Comparison of ENCODE assay signal across 8 cellular contexts in genomic region chr3:115658032-115658336, GRCh38. TPM values are rescaled to one million over a fixed set of nuclear protein-coding genes. Genes with fewer than 3 reads are reported as not detected.
A peak's percentile ranks its signal among the peaks of the same experiment; 100 is the strongest.
DNase-seq lines count a peak whose midpoint lies in the region; ATAC-seq and TF ChIP-seq lines count a peak whose summit lies in the region.

No MANE protein-coding gene starts in this region.

- CTCF ChIA-PET in activated CD8-positive, alpha-beta memory T cell treated with anti-CD3 and anti-CD28 coated beads, Interleukin-2, amount 10 ng/mL, durations not matched to agents 7 days and 5 days (lab: Charles Lee): interaction anchor here (0.9 to 1.1 kb wide), 3 partner anchors 10 to 39 kb away, joined by 3 read pairs; no protein-coding TSS in a partner anchor

- in situ Hi-C loops in GM13977 (cut with MboI; ENCODE audit: low pct_unique_long_range_greater_than_20kb, low sequenced_read_pairs, unreplicated experiment): no loop called here

- TF ChIP-seq CTCF in left lung (IDR thresholded peaks at IDR 0.05): no peak
- no peak for TF ChIP-seq CTCF in GM13977 (IDR thresholded peaks at IDR 0.05; ENCODE audit: extremely low read depth, insufficient read depth, missing control alignments)

- DNase-seq in activated CD8-positive, alpha-beta memory T cell treated with anti-CD3 and anti-CD28 coated beads, Interleukin-2, amount 10 ng/mL, durations not matched to agents 7 days and 5 days: no peak
- DNase-seq in activated CD8-positive, alpha-beta memory T cell treated with anti-CD3 and anti-CD28 coated beads for 24 hours: no peak
- peak; percentile 18 for DNase-seq in amniotic epithelial cell (ENCODE audit: low read depth)
- DNase-seq in left lung: no peak
- no peak for DNase-seq in NCI-H226
- no peak for DNase-seq in GM13977 (ENCODE audit: low spot score)

- H3K4me3 ChIP-seq in left lung (peak overlapping the region; percentile 55 to 58), thymus (ENCODE audit: low read length) (peak overlapping the region; percentile 55)

- H3K27ac Mint-ChIP-seq in activated CD8-positive, alpha-beta memory T cell treated with anti-CD3 and anti-CD28 coated beads, Interleukin-2, amount 10 ng/mL, durations not matched to agents 7 days and 5 days: peak overlapping the region; percentile 91

- ATAC-seq in activated CD8-positive, alpha-beta memory T cell treated with anti-CD3 and anti-CD28 coated beads, Interleukin-2, amount 10 ng/mL, durations not matched to agents 7 days and 5 days: no peak
- no peak for ATAC-seq in left lung
- no peak for ATAC-seq in GM18520 (IDR thresholded peaks at IDR 0.05; ENCODE audit: unreplicated experiment)

- peaks cover 2% of the 10 kb centered on the region for H3K36me3 Mint-ChIP-seq in activated CD8-positive, alpha-beta memory T cell treated with anti-CD3 and anti-CD28 coated beads, Interleukin-2, amount 10 ng/mL, durations not matched to agents 7 days and 5 days

- no peaks in the 10 kb centered on the region for H3K9me3 ChIP-seq in left lung
- H3K9me3 ChIP-seq in thymus (ENCODE audit: control insufficient read depth): no peaks in the 10 kb centered on the region

- H3K27ac ChIP-seq in left lung (peak overlapping the region; percentile 93), thymus (ENCODE audit: low read depth) (peak overlapping the region; percentile 91)

- peaks cover 31% of the 10 kb centered on the region for H3K4me1 Mint-ChIP-seq in activated CD8-positive, alpha-beta memory T cell treated with anti-CD3 and anti-CD28 coated beads, Interleukin-2, amount 10 ng/mL, durations not matched to agents 7 days and 5 days

- H3K27me3 ChIP-seq in left lung (peaks cover 0 to 29% of the 10 kb centered on the region in 2 donors), thymus (ENCODE audit: control insufficient read depth, insufficient read depth) (no peaks in the 10 kb centered on the region)

- H3K9me3 Mint-ChIP-seq in activated CD8-positive, alpha-beta memory T cell treated with anti-CD3 and anti-CD28 coated beads, Interleukin-2, amount 10 ng/mL, durations not matched to agents 7 days and 5 days (ENCODE audit: low read depth): no peaks in the 10 kb centered on the region

- no peaks in the 10 kb centered on the region for H3K36me3 ChIP-seq in left lung
- no peaks in the 10 kb centered on the region for H3K36me3 ChIP-seq in thymus (ENCODE audit: control insufficient read depth, insufficient read depth)

- H3K27me3 Mint-ChIP-seq in activated CD8-positive, alpha-beta memory T cell treated with anti-CD3 and anti-CD28 coated beads, Interleukin-2, amount 10 ng/mL, durations not matched to agents 7 days and 5 days: peaks cover 5% of the 10 kb centered on the region

- WGBS in thymus: 12% methylated on average over 3 of the region's 3 CpGs

- peaks cover 0 to 16% of the 10 kb centered on the region in 2 donors for H3K4me1 ChIP-seq in left lung
- H3K4me1 ChIP-seq in thymus (ENCODE audit: control insufficient read depth, insufficient read depth, low read length): peaks cover 8% of the 10 kb centered on the region

- H3K4me3 Mint-ChIP-seq in activated CD8-positive, alpha-beta memory T cell treated with anti-CD3 and anti-CD28 coated beads, Interleukin-2, amount 10 ng/mL, durations not matched to agents 7 days and 5 days: peak overlapping the region; percentile 89

- intact Hi-C loops in left lung (cut with DNase I): no loop called here

RNA-seq across cellular contexts. Expression of gene GAP43, which starts 34.7 kb away (rescaled TPM):
- total RNA-seq in activated CD8-positive, alpha-beta memory T cell treated with anti-CD3 and anti-CD28 coated beads, Interleukin-2, amount 10 ng/mL, durations not matched to agents 7 days and 5 days: not detected
- under 1 TPM in 1 of 2 donors, not detected in 1; 0.29 TPM for total RNA-seq in left lung
- 0.68 TPM for polyA plus RNA-seq in thymus
